18 cellular contexts compared by ENCODE assay signal in genomic region chr20:35909176-35909575, GRCh38. TPM values are rescaled to one million over a fixed set of nuclear protein-coding genes. Genes with fewer than 3 reads are reported as not detected.
DNase-seq lines count a peak whose midpoint lies in the region; ATAC-seq and TF ChIP-seq lines count a peak whose summit lies in the region.
"Had no signal": no experiment of that assay in that cellular context is flagged by ENCODE, and none has a peak within 500 bp of the region (broad histone marks: within the 10 kb centered on the region; RNA-seq: fewer than 3 reads in every experiment).

No MANE protein-coding gene starts in this region.

- no peaks in the 10 kb centered on the region for H3K9me3 Mint-ChIP-seq in activated naive CD4-positive, alpha-beta T cell treated with anti-CD3 and anti-CD28 coated beads, Interleukin-2, amount 50 U/mL, for 72 hours
- no peaks in the 10 kb centered on the region for H3K9me3 Mint-ChIP-seq in activated naive CD8-positive, alpha-beta T cell treated with anti-CD3 and anti-CD28 coated beads, Interleukin-2, amount 50 U/mL, for 24 hours

- TF ChIP-seq CTCF in GM20000 (IDR thresholded peaks at IDR 0.05; ENCODE audit: extremely low read depth, missing control alignments), result no peak

- H3K27me3 Mint-ChIP-seq in activated naive CD8-positive, alpha-beta T cell treated with anti-CD3 and anti-CD28 coated beads, Interleukin-2, amount 50 U/mL, for 24 hours, result no peaks in the 10 kb centered on the region

- peaks cover 5 to 7% of the 10 kb centered on the region in 2 donors for H3K36me3 Mint-ChIP-seq in activated naive CD4-positive, alpha-beta T cell treated with anti-CD3 and anti-CD28 coated beads, Interleukin-2, amount 50 U/mL, for 72 hours
- H3K36me3 Mint-ChIP-seq in activated naive CD8-positive, alpha-beta T cell treated with anti-CD3 and anti-CD28 coated beads, Interleukin-2, amount 50 U/mL, for 24 hours (ENCODE audit: low read depth), result peaks cover 23% of the 10 kb centered on the region

- H3K4me1 Mint-ChIP-seq in activated naive CD8-positive, alpha-beta T cell treated with anti-CD3 and anti-CD28 coated beads, Interleukin-2, amount 50 U/mL, for 24 hours, result peaks cover 26% of the 10 kb centered on the region

- no peak for DNase-seq in activated naive CD4-positive, alpha-beta T cell treated with anti-CD3 and anti-CD28 coated beads, Interleukin-2, amount 50 U/mL, for 72 hours (ENCODE audit: low spot score in 2 of 2)
- DNase-seq in activated naive CD4-positive, alpha-beta T cell treated with anti-CD3 and anti-CD28 coated beads, Interleukin-2, amount 50 U/mL, for 16 hours, result no peak
- DNase-seq in GM20000 (ENCODE audit: low spot score) (peak; percentile 12), SKM-1 treated with dmso at 0.1 percent for 144 hours (lab: John Stamatoyannopoulos, UW; ENCODE audit: unreplicated experiment) (no peak)
- no peak for DNase-seq in activated naive CD8-positive, alpha-beta T cell treated with anti-CD3 and anti-CD28 coated beads, Interleukin-2, amount 50 U/mL, for 24 hours
- DNase-seq: AML-193, Calu3, DMS79 treated with DMSO at 0.1 percent for 48 hours, HCEC 1CT, KBM-7, NCI-H1092 treated with DMSO at 0.1 percent for 48 hours, NCI-H1694, NCI-H446, Peyer's patch, Right ventricle myocardium superior, SK-N-SH had no signal

- no peak overlapping the region for H3K4me3 Mint-ChIP-seq in activated naive CD8-positive, alpha-beta T cell treated with anti-CD3 and anti-CD28 coated beads, Interleukin-2, amount 50 U/mL, for 24 hours

- peak; percentile 67 to 80 for ATAC-seq in activated naive CD4-positive, alpha-beta T cell treated with anti-CD3 and anti-CD28 coated beads, Interleukin-2, amount 50 U/mL, for 72 hours
- ATAC-seq in activated naive CD8-positive, alpha-beta T cell treated with anti-CD3 and anti-CD28 coated beads, Interleukin-2, amount 50 U/mL, for 24 hours, result peak; percentile 82
- ATAC-seq in GM21381 (IDR thresholded peaks at IDR 0.05; ENCODE audit: unreplicated experiment) (no peak), GM18505 (IDR thresholded peaks at IDR 0.05; ENCODE audit: unreplicated experiment) (no peak)

- peak overlapping the region in 1 of 2 donors; percentile 64 for H3K27ac Mint-ChIP-seq in activated naive CD4-positive, alpha-beta T cell treated with anti-CD3 and anti-CD28 coated beads, Interleukin-2, amount 50 U/mL, for 72 hours
- H3K27ac Mint-ChIP-seq in activated naive CD8-positive, alpha-beta T cell treated with anti-CD3 and anti-CD28 coated beads, Interleukin-2, amount 50 U/mL, for 24 hours, result no peak overlapping the region

- no peak for TF ChIP-seq POLR2A in GM18505 (IDR thresholded peaks at IDR 0.05; ENCODE audit: borderline replicate concordance, extremely low read depth, insufficient read depth, insufficient read length)

RNA-seq across cellular contexts. Expression of gene SCAND1, which starts 45.1 kb away (rescaled TPM):
- total RNA-seq in activated naive CD4-positive, alpha-beta T cell treated with anti-CD3 and anti-CD28 coated beads, Interleukin-2, amount 50 U/mL, for 72 hours, result 10 to 100 TPM; 25.8 to 37.1 TPM

RNA-seq across cellular contexts. Expression of gene CNBD2, which starts 59.2 kb away (rescaled TPM):
- total RNA-seq in activated naive CD4-positive, alpha-beta T cell treated with anti-CD3 and anti-CD28 coated beads, Interleukin-2, amount 50 U/mL, for 72 hours, result 1 to 10 TPM; 5.0 to 8.6 TPM

Comparison
In these comparisons a context has a peak if more than half of its experiments do, and no peak if none do; other contexts are left out.
1. ATAC-seq: peak in activated naive CD4-positive, alpha-beta T cell treated with anti-CD3 and anti-CD28 coated beads, Interleukin-2, amount 50 U/mL, for 72 hours (2 of 2) and activated naive CD8-positive, alpha-beta T cell treated with anti-CD3 and anti-CD28 coated beads, Interleukin-2, amount 50 U/mL, for 24 hours (single experiment); none in GM21381 (single experiment) and GM18505 (single experiment).